22 cellular contexts compared by ENCODE assay signal in genomic region chr7:157558516-157558874, GRCh38.
"Had no signal": no experiment of that assay in that cellular context is flagged by ENCODE, and none has a peak within 500 bp of the region (broad histone marks: within the 10 kb centered on the region; RNA-seq: fewer than 3 reads in every experiment).

No MANE protein-coding gene starts in this region.

- H3K36me3 Mint-ChIP-seq: activated CD4-positive, alpha-beta memory T cell treated with anti-CD3 and anti-CD28 coated beads for 36 hours; activated naive CD8-positive, alpha-beta T cell treated with anti-CD3 and anti-CD28 coated beads for 36 hours had no signal

- H3K4me1 ChIP-seq: tibial nerve, uterus had no signal

- H3K4me3 Mint-ChIP-seq: activated B cell treated with CpG ODN at 0.5 μM for 24 hours; activated CD4-positive, alpha-beta memory T cell treated with anti-CD3 and anti-CD28 coated beads for 36 hours; activated naive CD8-positive, alpha-beta T cell treated with anti-CD3 and anti-CD28 coated beads for 36 hours; activated T-cell treated with anti-CD3 and anti-CD28 coated beads, Interleukin-2, amount 50 U/mL, for 24 hours; effector memory CD8-positive, alpha-beta T cell; T-helper 2 cell treated with Interferon-gamma antibody and Interleukin-4, amounts not matched to agents 5 μg/mL and 100 μg/mL, for 36 hours had no signal

- DNase-seq: activated B cell treated with CpG ODN at 0.5 μM for 24 hours; activated CD4-positive, alpha-beta memory T cell treated with anti-CD3 and anti-CD28 coated beads for 36 hours; activated CD4-positive, alpha-beta T cell treated with anti-CD3 and anti-CD28 coated beads for 4 hours; activated naive CD8-positive, alpha-beta T cell treated with anti-CD3 and anti-CD28 coated beads for 36 hours; activated T-cell treated with anti-CD3 and anti-CD28 coated beads, Interleukin-2, amount 50 U/mL, for 24 hours; amniotic stem cell; effector memory CD8-positive, alpha-beta T cell; hippocampal formation; mammary epithelial cell; midbrain; stimulated activated CD4-positive, alpha-beta T cell treated with anti-CD3 and anti-CD28 coated beads, Interleukin-12 subunit alpha, Interleukin-12 subunit beta, amount 100 ng/mL, for 4 hours; stimulated activated CD4-positive, alpha-beta T cell treated with anti-CD3 and anti-CD28 coated beads, Interleukin-1b, Interleukin-23, amount 100 ng/mL, for 48 hours; stimulated activated naive CD4-positive, alpha-beta T cell treated with Interleukin-2 at 50 U/mL for 16 hours; SW 1271; uterus had no signal

- H3K27me3 ChIP-seq: cardiac muscle cell, ovary, tibial nerve, uterus had no signal

- H3K27ac ChIP-seq: cardiac muscle cell, ovary, tibial nerve, uterus had no signal

- H3K36me3 ChIP-seq: cardiac muscle cell, ovary, uterus had no signal

- H3K4me1 Mint-ChIP-seq: activated B cell treated with CpG ODN at 0.5 μM for 24 hours; activated naive CD8-positive, alpha-beta T cell treated with anti-CD3 and anti-CD28 coated beads for 36 hours had no signal

- H3K9me3 ChIP-seq: ovary, tibial nerve, uterus had no signal

- H3K9me3 Mint-ChIP-seq: activated B cell treated with CpG ODN at 0.5 μM for 24 hours; activated CD4-positive, alpha-beta memory T cell treated with anti-CD3 and anti-CD28 coated beads for 36 hours; activated naive CD8-positive, alpha-beta T cell treated with anti-CD3 and anti-CD28 coated beads for 36 hours; activated T-cell treated with anti-CD3 and anti-CD28 coated beads, Interleukin-2, amount 50 U/mL, for 24 hours; effector memory CD8-positive, alpha-beta T cell; T-helper 2 cell treated with Interferon-gamma antibody and Interleukin-4, amounts not matched to agents 5 μg/mL and 100 μg/mL, for 36 hours had no signal

- H3K27ac Mint-ChIP-seq: activated B cell treated with CpG ODN at 0.5 μM for 24 hours; activated CD4-positive, alpha-beta memory T cell treated with anti-CD3 and anti-CD28 coated beads for 36 hours; activated naive CD8-positive, alpha-beta T cell treated with anti-CD3 and anti-CD28 coated beads for 36 hours; activated T-cell treated with anti-CD3 and anti-CD28 coated beads, Interleukin-2, amount 50 U/mL, for 24 hours; effector memory CD8-positive, alpha-beta T cell; T-helper 2 cell treated with Interferon-gamma antibody and Interleukin-4, amounts not matched to agents 5 μg/mL and 100 μg/mL, for 36 hours had no signal

- H3K27me3 Mint-ChIP-seq: activated B cell treated with CpG ODN at 0.5 μM for 24 hours; activated CD4-positive, alpha-beta memory T cell treated with anti-CD3 and anti-CD28 coated beads for 36 hours; activated naive CD8-positive, alpha-beta T cell treated with anti-CD3 and anti-CD28 coated beads for 36 hours; activated T-cell treated with anti-CD3 and anti-CD28 coated beads, Interleukin-2, amount 50 U/mL, for 24 hours; effector memory CD8-positive, alpha-beta T cell had no signal

- H3K4me3 ChIP-seq: cardiac muscle cell, ovary, tibial nerve, uterus had no signal

- FAIRE-seq: islet of Langerhans, TTC549 had no signal

- ATAC-seq: effector memory CD8-positive, alpha-beta T cell; left colon had no signal
